Comparison of ENCODE assay signal across 17 cellular contexts in genomic region chr9:13974891-13975290, GRCh38.
DNase-seq lines count a peak whose midpoint lies in the region; ATAC-seq and TF ChIP-seq lines count a peak whose summit lies in the region.
"Had no signal": no experiment of that assay in that cellular context is flagged by ENCODE, and none has a peak within 500 bp of the region (broad histone marks: within the 10 kb centered on the region; RNA-seq: fewer than 3 reads in every experiment).

No MANE protein-coding gene starts in this region.

- no peak overlapping the region for H3K4me2 ChIP-seq in mesenchymal stem cell (ENCODE audit: low read length, poor library complexity, severe bottlenecking)
- H3K4me2 ChIP-seq: A549 had no signal

- H3K27me3 ChIP-seq in mesenchymal stem cell (ENCODE audit: control insufficient read depth in 1 of 2, insufficient read depth in 1 of 2, low read length in 2 of 2) = no peaks in the 10 kb centered on the region
- no peaks in the 10 kb centered on the region for H3K27me3 ChIP-seq in esophagus muscularis mucosa

- ATAC-seq in GM19455 (IDR thresholded peaks at IDR 0.05; ENCODE audit: unreplicated experiment) = no peak
- ATAC-seq: A549 had no signal

- no peak overlapping the region for H4K8ac ChIP-seq in mesenchymal stem cell (ENCODE audit: low read length)

- no peak overlapping the region for H4K91ac ChIP-seq in mesenchymal stem cell (ENCODE audit: low read length)

- H3K9ac ChIP-seq in mesenchymal stem cell (ENCODE audit: low read length) = no peak overlapping the region

- no peaks in the 10 kb centered on the region for H3K9me3 ChIP-seq in mesenchymal stem cell (ENCODE audit: control insufficient read depth, low read length)
- no peaks in the 10 kb centered on the region for H3K9me3 ChIP-seq in esophagus muscularis mucosa
- H3K9me3 ChIP-seq: A549 had no signal

- no peak overlapping the region for H2BK15ac ChIP-seq in mesenchymal stem cell (ENCODE audit: low read depth, poor library complexity, severe bottlenecking)

- WGBS in mesenchymal stem cell = 95% methylated on average over 4 of the region's 4 CpGs
- 79% methylated on average over 4 of the region's 4 CpGs for WGBS in esophagus muscularis mucosa

- no peak overlapping the region for H2BK12ac ChIP-seq in mesenchymal stem cell (ENCODE audit: low read length in 2 of 2)

- H3K4ac ChIP-seq in mesenchymal stem cell (ENCODE audit: low read depth in 1 of 2, low read length in 2 of 2) = no peak overlapping the region

- H2AK5ac ChIP-seq in mesenchymal stem cell (ENCODE audit: low read length, severe bottlenecking) = no peak overlapping the region

- in situ Hi-C loops in Caki2 (cut with HindIII; ENCODE audit: low pct_unique_long_range_greater_than_20kb, low sequenced_read_pairs) (no loop called here), astrocyte of the cerebellum (cut with HindIII; ENCODE audit: low sequenced_read_pairs) (no loop called here)

- H3K36me3 ChIP-seq in mesenchymal stem cell (ENCODE audit: control insufficient read depth in 1 of 2, insufficient read depth in 2 of 2, low read depth in 1 of 2, low read length in 2 of 2) = no peaks in the 10 kb centered on the region
- no peaks in the 10 kb centered on the region for H3K36me3 ChIP-seq in esophagus muscularis mucosa

- H3K14ac ChIP-seq in mesenchymal stem cell (ENCODE audit: low read length in 2 of 2) = no peak overlapping the region

- H3K4me3 ChIP-seq in astrocyte of the cerebellum (ENCODE audit: low read depth, low read length) = no peak overlapping the region
- H3K4me3 ChIP-seq in mesenchymal stem cell (ENCODE audit: insufficient read depth in 1 of 2, low read depth in 1 of 2, low read length in 2 of 2) = no peak overlapping the region
- H3K4me3 ChIP-seq in esophagus muscularis mucosa = no peak overlapping the region
- H3K4me3 ChIP-seq: A549 had no signal

- TF ChIP-seq EP300 in esophagus muscularis mucosa (IDR thresholded peaks at IDR 0.05) = no peak

- no peak for TF ChIP-seq POLR2A in esophagus muscularis mucosa (IDR thresholded peaks at IDR 0.05; ENCODE audit: low read depth)

- H3K79me1 ChIP-seq in mesenchymal stem cell (replicated peaks; ENCODE audit: low read length, poor library complexity, severe bottlenecking) = no peaks in the 10 kb centered on the region

- no peak overlapping the region for H2BK5ac ChIP-seq in mesenchymal stem cell (ENCODE audit: low read depth, low read length, poor library complexity, severe bottlenecking)

- H3K18ac ChIP-seq in mesenchymal stem cell (ENCODE audit: low read depth in 1 of 2, low read length in 2 of 2) = no peak overlapping the region

- no peak overlapping the region for H2BK120ac ChIP-seq in mesenchymal stem cell (ENCODE audit: low read depth, low read length)

- no peak overlapping the region for H3K23ac ChIP-seq in mesenchymal stem cell (ENCODE audit: low read length in 2 of 2)

- H3K27ac ChIP-seq in mesenchymal stem cell (ENCODE audit: low read length, poor library complexity, severe bottlenecking) = peak overlapping the region; percentile 51
- H3K27ac ChIP-seq in esophagus muscularis mucosa (replicated peaks in 1 of 4) = no peak overlapping the region
- H3K27ac ChIP-seq: A549 had no signal

- intact Hi-C loops in esophagus muscularis mucosa (cut with DNase I) = no loop called here

- no peak for TF ChIP-seq CTCF in astrocyte of the cerebellum (IDR thresholded peaks at IDR 0.05; ENCODE audit: low read depth, low read length, missing control alignments)
- no peak for TF ChIP-seq CTCF in esophagus muscularis mucosa (IDR thresholded peaks at IDR 0.05)

- H3K4me1 ChIP-seq in mesenchymal stem cell (ENCODE audit: control insufficient read depth, insufficient read depth, low read depth, low read length) (peaks cover 4% of the 10 kb centered on the region), esophagus muscularis mucosa (peaks cover 0 to 8% (median 0%) of the 10 kb centered on the region in 4 donors)
- H3K4me1 ChIP-seq: A549 had no signal

- no peak overlapping the region for H2AFZ ChIP-seq in mesenchymal stem cell (ENCODE audit: low read depth, low read length)

- DNase-seq in Caki2 (ENCODE audit: low read depth) (peak; percentile 76), LHCN-M2 (ENCODE audit: low read depth) (peak; percentile 36), astrocyte of the cerebellum (ENCODE audit: low read depth) (peak; percentile 72), mesenchymal stem cell (no peak), esophagus muscularis mucosa (ENCODE audit: extremely low spot score) (no peak), OCI-M2 (lab: John Stamatoyannopoulos, UW; ENCODE audit: unreplicated experiment) (no peak), epidermal melanocyte (ENCODE audit: insufficient read length, low spot score) (no peak)
- DNase-seq: AML-193; CD4-positive, alpha-beta memory T cell; H9; NCI-H1048; NCI-H146; NCI-H2107; NCI-H69; SHP77 had no signal

Comparison
In these comparisons a context has a peak if more than half of its experiments do, and no peak if none do; other contexts are left out.
1. DNase-seq: peak in Caki2 (single experiment), LHCN-M2 (single experiment) and astrocyte of the cerebellum (single experiment); none in mesenchymal stem cell (single experiment), esophagus muscularis mucosa (single experiment), OCI-M2 (single experiment) and epidermal melanocyte (single experiment).